In the genomic region with DNA sequence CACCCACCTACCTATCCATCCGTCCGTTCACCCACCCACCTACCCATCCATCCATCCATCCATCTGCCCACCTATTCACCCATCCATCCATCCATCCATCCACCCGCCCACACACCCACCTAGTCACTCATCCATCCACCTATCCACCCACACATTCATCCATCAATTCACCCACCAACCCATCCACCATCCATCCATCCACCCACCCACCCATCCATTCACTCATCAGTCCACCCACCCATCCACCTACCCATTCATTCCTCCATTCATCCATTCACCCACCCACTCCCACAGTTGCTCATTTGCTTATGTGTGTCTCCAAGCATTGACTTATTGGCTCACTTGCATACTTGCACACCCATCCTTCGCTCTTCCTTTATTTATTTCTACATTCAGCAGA, we compare ENCODE assay signal across 1 cellular context.
TF ChIP-seq lines count a peak whose summit lies in the region.

No MANE protein-coding gene starts in this region.

TF ChIP-seq in SK-N-SH, 30 proteins besides CTCF, POLR2A, EP300 and RAD21 (continued from another document):
- TF ChIP-seq JUND (IDR thresholded peaks at IDR 0.05) (no peak), RCOR1 (IDR thresholded peaks at IDR 0.05; ENCODE audit: low read length) (no peak), GATA2 (CRISPR knock-in tag; IDR thresholded peaks at IDR 0.05) (no peak)
- TF ChIP-seq, protein P1, sequence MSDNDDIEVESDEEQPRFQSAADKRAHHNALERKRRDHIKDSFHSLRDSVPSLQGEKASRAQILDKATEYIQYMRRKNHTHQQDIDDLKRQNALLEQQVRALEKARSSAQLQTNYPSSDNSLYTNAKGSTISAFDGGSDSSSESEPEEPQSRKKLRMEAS (IDR thresholded peaks at IDR 0.05; ENCODE audit: low read depth): no peak
